33 cellular contexts compared by ENCODE assay signal in the genomic region with DNA sequence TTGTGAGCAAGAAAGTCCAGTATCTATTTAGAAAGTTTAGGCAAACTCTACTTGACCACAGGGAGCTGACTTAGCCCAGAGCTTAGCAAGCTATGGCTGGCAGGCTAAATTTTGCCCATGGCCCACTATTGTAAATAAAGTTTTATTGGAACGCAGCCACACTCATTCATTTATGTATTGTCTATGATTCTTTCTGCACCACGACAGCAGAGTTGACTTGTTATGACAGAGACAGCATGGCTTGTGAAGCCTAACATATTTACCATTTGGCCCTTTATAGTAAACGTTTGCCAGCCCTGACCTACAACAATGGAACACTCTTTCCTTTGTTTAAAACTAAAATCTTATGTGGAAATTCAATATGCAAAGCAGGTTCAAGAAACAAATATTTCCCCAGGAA.
"Had no signal": no experiment of that assay in that cellular context is flagged by ENCODE, and none has a peak within 500 bp of the region (broad histone marks: within the 10 kb centered on the region; RNA-seq: fewer than 3 reads in every experiment).

No MANE protein-coding gene starts in this region.

- H3K27me3 Mint-ChIP-seq: activated T-helper 17 cell treated with anti-CD3 and anti-CD28 coated beads, Interleukin-2, amount 50 U/mL, for 72 hours; central memory CD8-positive, alpha-beta T cell; dendritic cell treated with granulocyte-macrophage colony-stimulating factor and Interleukin-4, amounts not matched to agents 40 ng/mL and 50 ng/mL, for 4 days had no signal

- H3K4me3 ChIP-seq: coronary artery had no signal

- H3K36me3 ChIP-seq: brain microvascular endothelial cell, WERI-Rb-1 had no signal

- DNase-seq: activated B cell treated with CpG ODN at 0.5 μM for 24 hours; activated CD4-positive, alpha-beta T cell treated with anti-CD3 and anti-CD28 coated beads for 48 hours; activated CD4-positive, alpha-beta T cell treated with anti-CD3 and anti-CD28 coated beads, Interleukin-2, amount 50 U/mL, for 1 hour; activated CD4-positive, alpha-beta T cell treated with anti-CD3 and anti-CD28 coated beads, Interleukin-2, amount 50 U/mL, for 48 hours; activated CD8-positive, alpha-beta memory T cell treated with anti-CD3 and anti-CD28 coated beads for 24 hours; activated CD8-positive, alpha-beta T cell treated with anti-CD3 and anti-CD28 coated beads for 36 hours; activated effector memory CD4-positive, alpha-beta T cell treated with Interleukin-2 at 50 U/mL for 16 hours; activated gamma-delta T cell treated with Interleukin-2 at 50 U/mL for 16 hours; activated naive CD4-positive, alpha-beta T cell treated with anti-CD3 and anti-CD28 coated beads, Interleukin-2, amount 50 U/mL, for 16 hours; activated naive CD4-positive, alpha-beta T cell treated with Interleukin-2 at 50 U/mL for 16 hours; activated T-cell treated with anti-CD3 and anti-CD28 coated beads, Interleukin-2, amount 50 U/mL, for 4 hours; amniotic stem cell; anterior cingulate cortex; brain microvascular endothelial cell; effector CD8-positive, alpha-beta T cell; foreskin fibroblast; head of caudate nucleus; T-helper 1 cell; T-helper 17 cell; T1000; WERI-Rb-1 had no signal

- H3K27ac ChIP-seq: brain microvascular endothelial cell, coronary artery, WERI-Rb-1 had no signal

- H3K4me1 Mint-ChIP-seq: activated B cell treated with CpG ODN at 0.5 μM for 24 hours; activated T-helper 17 cell treated with anti-CD3 and anti-CD28 coated beads, Interleukin-2, amount 50 U/mL, for 72 hours; central memory CD8-positive, alpha-beta T cell; T-helper 17 cell had no signal

- FAIRE-seq: astrocyte, bronchial epithelial cell, endometrium, frontal cortex had no signal

- H3K27ac Mint-ChIP-seq: activated B cell treated with CpG ODN at 0.5 μM for 24 hours; activated CD8-positive, alpha-beta T cell treated with anti-CD3 and anti-CD28 coated beads for 36 hours; activated naive CD8-positive, alpha-beta T cell; activated T-helper 17 cell treated with anti-CD3 and anti-CD28 coated beads, Interleukin-2, amount 50 U/mL, for 72 hours; dendritic cell treated with granulocyte-macrophage colony-stimulating factor and Interleukin-4, amounts not matched to agents 40 ng/mL and 50 ng/mL, for 4 days; T-helper 17 cell; T-helper 2 cell treated with Interferon-gamma antibody and Interleukin-4, amounts not matched to agents 5 μg/mL and 100 μg/mL, for 36 hours had no signal

- H3K36me3 Mint-ChIP-seq: activated naive CD8-positive, alpha-beta T cell had no signal

- H3K4me3 Mint-ChIP-seq: activated B cell treated with CpG ODN at 0.5 μM for 24 hours; activated CD8-positive, alpha-beta T cell treated with anti-CD3 and anti-CD28 coated beads for 36 hours; activated naive CD8-positive, alpha-beta T cell; activated T-cell treated with anti-CD3 and anti-CD28 coated beads, Interleukin-2, amount 50 U/mL, for 4 hours; activated T-helper 17 cell treated with anti-CD3 and anti-CD28 coated beads, Interleukin-2, amount 50 U/mL, for 72 hours; central memory CD8-positive, alpha-beta T cell; dendritic cell treated with granulocyte-macrophage colony-stimulating factor and Interleukin-4, amounts not matched to agents 40 ng/mL and 50 ng/mL, for 4 days; T-helper 17 cell; T-helper 2 cell treated with Interferon-gamma antibody and Interleukin-4, amounts not matched to agents 5 μg/mL and 100 μg/mL, for 36 hours had no signal

- H3K27me3 ChIP-seq: brain microvascular endothelial cell had no signal

- H3K9me3 Mint-ChIP-seq: activated B cell treated with CpG ODN at 0.5 μM for 24 hours; activated CD8-positive, alpha-beta T cell treated with anti-CD3 and anti-CD28 coated beads for 36 hours; dendritic cell treated with granulocyte-macrophage colony-stimulating factor and Interleukin-4, amounts not matched to agents 40 ng/mL and 50 ng/mL, for 4 days; T-helper 2 cell treated with Interferon-gamma antibody and Interleukin-4, amounts not matched to agents 5 μg/mL and 100 μg/mL, for 36 hours had no signal

- ATAC-seq: activated CD4-positive, CD25-positive, alpha-beta regulatory T cell treated with anti-CD3 and anti-CD28 coated beads, Interleukin-2, amount 50 U/mL, for 24 hours; activated CD8-positive, alpha-beta T cell treated with anti-CD3 and anti-CD28 coated beads for 36 hours; activated T-cell treated with anti-CD3 and anti-CD28 coated beads, Interleukin-2, amount 50 U/mL, for 4 hours; activated T-helper 17 cell treated with anti-CD3 and anti-CD28 coated beads, Interleukin-2, amount 50 U/mL, for 72 hours; esophagus mucosa; T-helper 17 cell had no signal
